ENCODE assay signal across 17 cellular contexts in genomic region chr21:16752109-16752508, GRCh38.
"Had no signal": no experiment of that assay in that cellular context is flagged by ENCODE, and none has a peak within 500 bp of the region (broad histone marks: within the 10 kb centered on the region; RNA-seq: fewer than 3 reads in every experiment).

No MANE protein-coding gene starts in this region.

- H3K4me1 ChIP-seq: stomach, upper lobe of right lung had no signal

- H3K4me3 ChIP-seq: gastroesophageal sphincter, stomach, upper lobe of right lung had no signal

- H3K4me3 Mint-ChIP-seq: naive thymus-derived CD4-positive, alpha-beta T cell; neural crest cell had no signal

- H3K36me3 Mint-ChIP-seq: naive thymus-derived CD4-positive, alpha-beta T cell had no signal

- H3K27me3 ChIP-seq: dorsolateral prefrontal cortex, gastroesophageal sphincter, stomach, upper lobe of right lung had no signal

- DNase-seq: central memory CD4-positive, alpha-beta T cell; cortex of kidney; dorsolateral prefrontal cortex; effector CD8-positive, alpha-beta T cell; foreskin fibroblast; kidney glomerular epithelial cell; mammary epithelial cell; naive thymus-derived CD4-positive, alpha-beta T cell; small intestine; stimulated activated CD4-positive, alpha-beta T cell treated with anti-CD3 and anti-CD28 coated beads, Interleukin-12 subunit alpha, Interleukin-12 subunit beta, amount 100 ng/mL, for 4 hours; stimulated activated naive CD4-positive, alpha-beta T cell; stomach; substantia nigra; upper lobe of right lung had no signal

- H3K4me1 Mint-ChIP-seq: naive thymus-derived CD4-positive, alpha-beta T cell had no signal

- H3K27me3 Mint-ChIP-seq: naive thymus-derived CD4-positive, alpha-beta T cell had no signal

- H3K9me3 ChIP-seq: gastroesophageal sphincter, stomach, upper lobe of right lung had no signal

- H3K27ac Mint-ChIP-seq: naive thymus-derived CD4-positive, alpha-beta T cell had no signal

- FAIRE-seq: small intestine had no signal

- ATAC-seq: gastroesophageal sphincter; naive thymus-derived CD4-positive, alpha-beta T cell; right cardiac atrium; upper lobe of right lung had no signal

- H3K36me3 ChIP-seq: gastroesophageal sphincter, stomach, upper lobe of right lung had no signal

- H3K27ac ChIP-seq: gastroesophageal sphincter, stomach, upper lobe of right lung had no signal
